Comparison of ENCODE assay signal across 19 cellular contexts in the genomic region with DNA sequence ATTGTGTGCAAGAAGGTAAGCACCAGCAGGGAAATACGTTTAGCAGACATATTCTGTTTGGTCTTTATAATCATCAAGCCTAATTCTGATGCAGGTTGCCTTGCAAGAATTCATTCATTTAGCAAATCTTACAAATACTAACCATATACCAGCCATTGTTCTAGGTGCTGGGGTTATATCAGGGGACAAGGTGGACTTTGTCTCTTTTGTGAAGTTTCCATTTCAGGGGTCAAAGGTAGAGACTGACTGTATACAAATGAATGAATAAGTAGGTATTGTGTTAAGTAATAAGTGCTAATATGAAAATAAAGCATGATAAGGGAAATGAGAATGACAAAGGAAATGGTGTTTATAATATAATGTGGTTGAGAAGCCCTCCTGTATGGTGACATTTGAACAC.
"Had no signal": no experiment of that assay in that cellular context is flagged by ENCODE, and none has a peak within 500 bp of the region (broad histone marks: within the 10 kb centered on the region; RNA-seq: fewer than 3 reads in every experiment).

No MANE protein-coding gene starts in this region.

- H3K27me3 Mint-ChIP-seq: effector memory CD8-positive, alpha-beta T cell; naive B cell; progenitor cell of endocrine pancreas had no signal

- DNase-seq: effector memory CD8-positive, alpha-beta T cell; glutamatergic neuron; islet precursor cell; left lung; naive B cell; occipital lobe; pancreas; right cardiac atrium; spleen; stimulated activated CD4-positive, alpha-beta T cell treated with anti-CD3 and anti-CD28 coated beads, Interleukin-15, amount 100 ng/mL, for 24 hours; stimulated activated CD4-positive, alpha-beta T cell treated with anti-CD3 and anti-CD28 coated beads, Interleukin-1b, Interleukin-23, amount 100 ng/mL, for 48 hours; stimulated activated CD4-positive, alpha-beta T cell treated with anti-CD3 and anti-CD28 coated beads, Interleukin-4, amount 100 ng/mL, for 24 hours; stimulated activated naive CD4-positive, alpha-beta T cell; stomach; substantia nigra; transverse colon had no signal

- ATAC-seq: effector memory CD8-positive, alpha-beta T cell; gastroesophageal sphincter; left lung; pancreas; right cardiac atrium had no signal

- H3K4me3 Mint-ChIP-seq: effector memory CD8-positive, alpha-beta T cell; naive B cell; nephron had no signal

- FAIRE-seq: pancreas had no signal

- H3K9me3 Mint-ChIP-seq: effector memory CD8-positive, alpha-beta T cell; naive B cell; nephron had no signal

- H3K27ac Mint-ChIP-seq: nephron, progenitor cell of endocrine pancreas had no signal

- H3K4me1 Mint-ChIP-seq: nephron had no signal
